In genomic region chr18:59054892-59055291, GRCh38 we compare ENCODE assay signal across 16 cellular contexts.
DNase-seq lines count a peak whose midpoint lies in the region; ATAC-seq, FAIRE-seq and TF ChIP-seq lines count a peak whose summit lies in the region.
"Had no signal": no experiment of that assay in that cellular context is flagged by ENCODE, and none has a peak within 500 bp of the region (broad histone marks: within the 10 kb centered on the region; RNA-seq: fewer than 3 reads in every experiment).

No MANE protein-coding gene starts in this region.

- ATAC-seq in A549 (no peak), body of pancreas (peak; percentile 51), sciatic nerve (peak; percentile 58), HG03135 (IDR thresholded peaks at IDR 0.05; ENCODE audit: unreplicated experiment) (no peak)
- ATAC-seq: activated CD8-positive, alpha-beta T cell treated with anti-CD3 and anti-CD28 coated beads for 36 hours; effector memory CD8-positive, alpha-beta T cell had no signal

- CTCF ChIA-PET in A549 (lab: Yijun Ruan, JAX) = interaction anchor here (1.2 kb wide), 1 partner anchor 274 kb away, joined by 3 read pairs; no protein-coding TSS in a partner anchor

- H3K4me1 ChIP-seq in A549 (peaks cover 16% of the 10 kb centered on the region; the same call in 2 of the 3 replicates), body of pancreas (peaks cover 26% of the 10 kb centered on the region)

- no peak overlapping the region; the same call in 2 of the 3 replicates for H3K4me2 ChIP-seq in A549

- intact Hi-C loops in body of pancreas (cut with DNase I) (no loop called here), sciatic nerve (cut with DNase I) (loop anchor here (10.0 kb wide), 1 partner anchor 190 kb away; the partner anchor contains the start of gene ZNF532)

- WGBS in A549 (ENCODE audit: missing lambda C conversion rate) = 63% methylated on average over 4 of the region's 4 CpGs
- WGBS in body of pancreas, 2 donors = 54 to 56% methylated on average over 4 of the region's 4 CpGs

- H3K9me3 ChIP-seq in A549 (no peaks in the 10 kb centered on the region), body of pancreas (no peaks in the 10 kb centered on the region)

- DNase-seq in A549 (ENCODE audit: low read depth in 1 of 2, low spot score in 1 of 2) (no peak), H4 (ENCODE audit: low spot score) (peak; percentile 75), body of pancreas (peak; percentile 19 to 49 (median 42)), sciatic nerve (ENCODE audit: low spot score) (no peak), NCI-H2081 (lab: John Stamatoyannopoulos, UW) (no peak), OCI-M2 (lab: John Stamatoyannopoulos, UW; ENCODE audit: unreplicated experiment) (no peak), erythroblast (lab: John Stamatoyannopoulos, UW) (no peak)
- DNase-seq: activated CD8-positive, alpha-beta T cell treated with anti-CD3 and anti-CD28 coated beads for 36 hours; central memory CD4-positive, alpha-beta T cell; effector memory CD8-positive, alpha-beta T cell; NCI-H1048; SW 1271 had no signal

- no peak for TF ChIP-seq CTCF in A549 (IDR thresholded peaks at IDR 0.05)
- no peak for TF ChIP-seq CTCF in body of pancreas (IDR thresholded peaks at IDR 0.05)

- no peaks in the 10 kb centered on the region for H3K27me3 ChIP-seq in body of pancreas

- H3K27ac ChIP-seq in A549 (peak overlapping the region; percentile 65 to 78; a peak in 5 of 6 replicates), body of pancreas (peak overlapping the region; percentile 38 to 61 (median 54))
- H3K27ac ChIP-seq: WERI-Rb-1 had no signal

- TF ChIP-seq RAD21 in A549 (conservative IDR thresholded peaks at IDR 0.05 in 1 of 2, IDR thresholded peaks at IDR 0.05 in 1 of 2) = no peak

- no peaks in the 10 kb centered on the region for H3K36me3 ChIP-seq in body of pancreas (replicated peaks in 1 of 2; ENCODE audit: insufficient read depth in 1 of 2, low read depth in 2 of 2)
- H3K36me3 ChIP-seq: WERI-Rb-1 had no signal

- no peak for TF ChIP-seq EP300 in A549 (IDR thresholded peaks at IDR 0.05)

- FAIRE-seq in A549 (lab: Jason Lieb, UNC) = no peak
- FAIRE-seq: GM12892, keratinocyte had no signal

- H3K4me3 ChIP-seq in A549 = no peak overlapping the region
- no peak overlapping the region for H3K4me3 ChIP-seq in body of pancreas

- TF ChIP-seq POLR2A in A549 (IDR thresholded peaks at IDR 0.05; ENCODE audit: low read length) (no peak), body of pancreas (IDR thresholded peaks at IDR 0.05) (no peak), erythroblast (IDR thresholded peaks at IDR 0.05; ENCODE audit: low read length) (no peak)

- POLR2A ChIA-PET in A549 (lab: Yijun Ruan, JAX) = no interaction called here

TF ChIP-seq in A549, 52 proteins besides CTCF, POLR2A, EP300 and RAD21:
- TF ChIP-seq GATA3 (IDR thresholded peaks at IDR 0.05; ENCODE audit: borderline replicate concordance) (peak; percentile 61), HMGXB4 (CRISPR knock-in tag; IDR thresholded peaks at IDR 0.05; ENCODE audit: borderline replicate concordance) (no peak)

Comparison
In these comparisons a context has a peak if more than half of its experiments do, and no peak if none do; other contexts are left out.
1. ATAC-seq: peak in body of pancreas (single experiment) and sciatic nerve (single experiment); none in A549 (0 of 2) and HG03135 (single experiment).
2. DNase-seq: peak in H4 (single experiment) and body of pancreas (4 of 4); none in A549 (0 of 2), sciatic nerve (single experiment), NCI-H2081 (0 of 2), OCI-M2 (single experiment) and erythroblast (0 of 2).